ENCODE assay signal across 8 cellular contexts in genomic region chr3:187745201-187746058, GRCh38. TPM values are rescaled to one million over a fixed set of nuclear protein-coding genes. Genes with fewer than 3 reads are reported as not detected.
DNase-seq lines count a peak whose midpoint lies in the region; ATAC-seq, FAIRE-seq and TF ChIP-seq lines count a peak whose summit lies in the region.

BCL6 (minus strand) TSS chr3:187745468; CDS start chr3:187733693, 11,775 bp downstream.

- peak; percentile 27; the same call in 1 of the 2 replicates for TF ChIP-seq RAD21 in IMR-90 (IDR thresholded peaks at IDR 0.05; ENCODE audit: low read length)

- WGBS in IMR-90 (ENCODE audit: extremely low coverage in 2 of 2, insufficient read length in 1 of 2), 2 experiments: 0% methylated on average over 13 of the region's 40 CpGs; no CpG with 5 or more reads in 1 of the 2 experiments

- H3K36me3 ChIP-seq in IMR-90 (ENCODE audit: control insufficient read depth, insufficient read depth, low read length) (no peaks in the 10 kb centered on the region), OCI-LY3 (replicated peaks; ENCODE audit: low read depth, low read length) (no peaks in the 10 kb centered on the region)

- H2BK15ac ChIP-seq in IMR-90 (ENCODE audit: low read depth, low read length): peak within 1 kb of the TSS; percentile 42; the same call in 1 of the 3 replicates

- H4K20me1 ChIP-seq in IMR-90 (ENCODE audit: insufficient read depth, low read length) (peaks cover 22% of the 10 kb centered on the region), OCI-LY3 (ENCODE audit: insufficient read depth, low read length) (peaks cover 17% of the 10 kb centered on the region)

- TF ChIP-seq POLR2A in IMR-90 (IDR thresholded peaks at IDR 0.05; ENCODE audit: low read depth, low read length): peak; percentile 96

- H3K79me2 ChIP-seq in OCI-LY3 (ENCODE audit: low read length): peaks cover 58% of the 10 kb centered on the region

- peak within 1 kb of the TSS; percentile 93 for H2BK5ac ChIP-seq in IMR-90 (ENCODE audit: low read depth, low read length, poor library complexity, severe bottlenecking)

- peak within 1 kb of the TSS; percentile 94 for H4K5ac ChIP-seq in IMR-90 (ENCODE audit: low read depth, low read length)

- in situ Hi-C loops in IMR-90 (cut with MboI; ENCODE audit: low sequenced_read_pairs): loop anchor here (10.0 to 25.0 kb wide), 6 partner anchors 429 to 1017 kb away; no protein-coding TSS in a partner anchor

- H3K27me3 ChIP-seq in IMR-90 (ENCODE audit: control insufficient read depth, insufficient read depth, low read length) (no peaks in the 10 kb centered on the region), OCI-LY3 (ENCODE audit: low read depth, low read length) (no peaks in the 10 kb centered on the region)

- peak within 1 kb of the TSS; percentile 97 for H3K18ac ChIP-seq in IMR-90 (ENCODE audit: low read depth, low read length)

- H2AK9ac ChIP-seq in IMR-90 (replicated peaks; ENCODE audit: low read depth, low read length, poor library complexity): peak within 1 kb of the TSS; percentile 81

- H3K4me3 ChIP-seq in IMR-90 (ENCODE audit: insufficient read depth, low read depth, low read length): peak within 1 kb of the TSS; percentile 83
- peak within 1 kb of the TSS; percentile 87 for H3K4me3 ChIP-seq in OCI-LY3 (ENCODE audit: low read length)

- peak within 1 kb of the TSS; percentile 89 for H3K4ac ChIP-seq in IMR-90 (ENCODE audit: low read depth, low read length)

- CTCF ChIA-PET in IMR-90 (lab: Yijun Ruan, JAX): interaction anchor here (0.5 to 1.4 kb wide), 7 partner anchors 210 to 1209 kb away, joined by 3 to 6 read pairs (median 3); no protein-coding TSS in a partner anchor

- H3K4me1 ChIP-seq in IMR-90 (ENCODE audit: control insufficient read depth, insufficient read depth, low read length) (peaks cover 7% of the 10 kb centered on the region), OCI-LY3 (ENCODE audit: low read length) (peaks cover 46% of the 10 kb centered on the region)

- dilution Hi-C loops in IMR-90 (cut with HindIII; ENCODE audit: low sequenced_read_pairs, unreplicated experiment): loop anchor here (10.0 to 25.0 kb wide), 2 partner anchors 567 to 1209 kb away; no protein-coding TSS in a partner anchor

- H3K9me3 ChIP-seq in IMR-90 (ENCODE audit: control insufficient read depth, insufficient read depth, low read length) (no peaks in the 10 kb centered on the region), OCI-LY3 (ENCODE audit: insufficient read depth, low read length) (no peaks in the 10 kb centered on the region)

- peak within 1 kb of the TSS; percentile 99 for H2BK120ac ChIP-seq in IMR-90 (ENCODE audit: low read depth, low read length)

- H3K9ac ChIP-seq in IMR-90 (ENCODE audit: low read depth, low read length): peak within 1 kb of the TSS; percentile 91
- H3K9ac ChIP-seq in OCI-LY3 (ENCODE audit: low read length): peak within 1 kb of the TSS; percentile 91

- TF ChIP-seq CTCF in IMR-90 (conservative IDR thresholded peaks at IDR 0.05; ENCODE audit: low read depth, low read length) (no peak), OCI-LY3 (IDR thresholded peaks at IDR 0.05; ENCODE audit: low read depth, low read length) (no peak)

- peak within 1 kb of the TSS; percentile 95 for H3K14ac ChIP-seq in IMR-90 (replicated peaks; ENCODE audit: low read depth, low read length)

- peak within 1 kb of the TSS; percentile 99 for H3K56ac ChIP-seq in IMR-90 (ENCODE audit: extremely low read depth, insufficient read depth, low read length)

- peak within 1 kb of the TSS; percentile 41 to 98 for H4K8ac ChIP-seq in IMR-90 (ENCODE audit: low read depth in 2 of 2, low read length in 2 of 2)

- peak within 1 kb of the TSS; percentile 87 for H3K23ac ChIP-seq in IMR-90 (ENCODE audit: low read depth, low read length)

- peak within 1 kb of the TSS; percentile 95 for H4K91ac ChIP-seq in IMR-90 (ENCODE audit: insufficient read depth, low read depth, low read length)

- H2BK20ac ChIP-seq in IMR-90 (ENCODE audit: low read depth, low read length): peak within 1 kb of the TSS; percentile 97

- H3K9me1 ChIP-seq in IMR-90 (ENCODE audit: insufficient read depth, low read length): no peaks in the 10 kb centered on the region

- peaks cover 0 to 37% of the 10 kb centered on the region in 2 experiments for H3K79me1 ChIP-seq in IMR-90 (ENCODE audit: low read depth in 1 of 2, low read length in 2 of 2)

- H3K27ac ChIP-seq in IMR-90 (ENCODE audit: insufficient read depth, low read length) (peak within 1 kb of the TSS; percentile 97), OCI-LY3 (ENCODE audit: low read length) (peak within 1 kb of the TSS; percentile 84)

- peak; percentile 80 for FAIRE-seq in endometrium (lab: Jason Lieb, UNC)

- intact Hi-C loops in IMR-90 (cut with micrococcal nuclease): loop anchor here (1.0 to 5.0 kb wide), 3 partner anchors 212 to 525 kb away; no protein-coding TSS in a partner anchor

- DNase-seq in COLO829 (ENCODE audit: low spot score) (peak; percentile 94), IMR-90 (peak; percentile 99), mesenteric fat pad (ENCODE audit: low spot score) (peak; percentile 97)
- DNase-seq in activated CD8-positive, alpha-beta memory T cell treated with anti-CD3 and anti-CD28 coated beads, Interleukin-2, amount 50 U/mL, for 48 hours: peak; percentile 91
- peak; percentile 66 for DNase-seq in stimulated activated CD8-positive, alpha-beta memory T cell treated with anti-CD3 and anti-CD28 coated beads, Interleukin-15, amount 100 ng/mL, for 1 hour (ENCODE audit: low read depth)

- H2AFZ ChIP-seq in IMR-90 (replicated peaks; ENCODE audit: low read length, poor library complexity) (peak within 1 kb of the TSS; percentile 96), OCI-LY3 (ENCODE audit: low read depth, low read length) (peak within 1 kb of the TSS; percentile 69; the same call in 1 of the 2 replicates)

- POLR2A ChIA-PET in IMR-90 (lab: Charles Lee; ENCODE audit: unreplicated experiment): interaction anchor here (0.6 to 1.3 kb wide), 7 partner anchors 99 to 1419 kb away, joined by 3 to 15 read pairs (median 3); partner anchors contain the start of gene LPP

- ATAC-seq in GM21528 (IDR thresholded peaks at IDR 0.05; ENCODE audit: low FRiP score, unreplicated experiment): peak; percentile 82
- peak; percentile 65 for ATAC-seq in IMR-90 (ENCODE audit: low read depth)

- H3K4me2 ChIP-seq in IMR-90 (ENCODE audit: low read depth, low read length) (peak within 1 kb of the TSS; percentile 79), OCI-LY3 (ENCODE audit: low read length) (peak within 1 kb of the TSS; percentile 99)

- no TSS peak for BruUV-seq in IMR-90 (replicated peaks; lab: Mats Ljungman, UMichigan)

- peak within 1 kb of the TSS; percentile 59; the same call in 1 of the 2 replicates for H2AK5ac ChIP-seq in IMR-90 (ENCODE audit: low read depth, low read length)

TF ChIP-seq in IMR-90, 13 proteins besides CTCF, POLR2A, EP300 and RAD21:
- TF ChIP-seq ELK1 (IDR thresholded peaks at IDR 0.05; ENCODE audit: borderline replicate concordance, low read depth, low read length) (no peak), MXI1 (IDR thresholded peaks at IDR 0.05; ENCODE audit: borderline replicate concordance, low read depth, low read length) (0 out of 2 replicates have a peak, but pooled peaks have one; percentile 16), CHD1 (IDR thresholded peaks at IDR 0.05; ENCODE audit: low read depth, low read length) (peak; percentile 99), USF2 (IDR thresholded peaks at IDR 0.05; ENCODE audit: low read depth, low read length) (peak; percentile 98), RCOR1 (IDR thresholded peaks at IDR 0.05; ENCODE audit: insufficient replicate concordance, low read length) (no peak), NFE2L2 (IDR thresholded peaks at IDR 0.05; ENCODE audit: low read depth, low read length) (no peak), FOS (IDR thresholded peaks at IDR 0.05; ENCODE audit: low read depth, low read length) (no peak; the same call in 1 of the 2 replicates), RFX5 (IDR thresholded peaks at IDR 0.05; ENCODE audit: low read depth, low read length) (no peak), MAZ (IDR thresholded peaks at IDR 0.05; ENCODE audit: borderline replicate concordance, low read depth, low read length) (no peak; the same call in 1 of the 2 replicates), SMC3 (IDR thresholded peaks at IDR 0.05; ENCODE audit: low read depth, low read length) (no peak; the same call in none of the 2 replicates), MAFK (IDR thresholded peaks at IDR 0.05; ENCODE audit: low read depth, low read length) (no peak), CEBPB (IDR thresholded peaks at IDR 0.05; ENCODE audit: low read depth, low read length) (peak; percentile 97), BHLHE40 (IDR thresholded peaks at IDR 0.05; ENCODE audit: low read depth, low read length) (peak; percentile 99)
TF ChIP-seq in IMR-90: peak in this region for 5.

RNA-seq across cellular contexts. Expression of gene BCL6, which starts in this region (rescaled TPM):
- 21.4 and 22.6 TPM in 2 replicates for total RNA-seq in IMR-90 (2012; rRNA removed)
- 19.7 and 20.4 TPM in 2 replicates for polyA plus RNA-seq in IMR-90 (2012; rRNA removed)
- polyA plus RNA-seq in IMR-90 (2012; cell fraction: cytosol; rRNA removed): 10.4 and 12.0 TPM in 2 replicates
- 66.2 and 89.5 TPM in 2 replicates for polyA plus RNA-seq in IMR-90 (2012; cell fraction: nucleus; rRNA removed; ENCODE audit: low replicate concordance)
- total RNA-seq in mesenteric fat pad: 255 TPM

Comparison
In these comparisons a context has a peak if more than half of its experiments do, and no peak if none do; other contexts are left out.
1. Peak in every context shown above with its lines: DNase-seq, ATAC-seq, H3K4me3 ChIP-seq and H3K27ac ChIP-seq.
2. RNA of gene BCL6 (total RNA-seq): 255 TPM in mesenteric fat pad (single experiment); 21.4 to 22.6 TPM in IMR-90; every median in the first group is over 10 times any median in the second.